1 cellular context compared by ENCODE assay signal in genomic region chr2:113901943-113902342, GRCh38.
TF ChIP-seq lines count a peak whose summit lies in the region.

No MANE protein-coding gene starts in this region.

TF ChIP-seq in K562, 482 proteins besides CTCF, POLR2A, EP300 and RAD21 (continued from another document):
- TF ChIP-seq PBX2 (CRISPR knock-in tag; IDR thresholded peaks at IDR 0.05; ENCODE audit: low read depth) (no peak), PBX2 (tag; conservative IDR thresholded peaks at IDR 0.05; ENCODE audit: low read depth) (peak; percentile 27; the same call in 1 of the 2 replicates), CEBPB (tag; IDR thresholded peaks at IDR 0.05) (0 out of 2 replicates have a peak, but pooled peaks have one; percentile 6), ZSCAN32 (CRISPR knock-in tag; IDR thresholded peaks at IDR 0.05) (no peak), CBX5 (IDR thresholded peaks at IDR 0.05; ENCODE audit: borderline replicate concordance, low read depth) (no peak), XRCC4 (IDR thresholded peaks at IDR 0.05; ENCODE audit: extremely low read depth, insufficient read depth, insufficient read length) (no peak), MEIS2 (IDR thresholded peaks at IDR 0.05; ENCODE audit: partially characterized antibody) (peak; percentile 42)
